9 cellular contexts compared by ENCODE assay signal in the genomic region with DNA sequence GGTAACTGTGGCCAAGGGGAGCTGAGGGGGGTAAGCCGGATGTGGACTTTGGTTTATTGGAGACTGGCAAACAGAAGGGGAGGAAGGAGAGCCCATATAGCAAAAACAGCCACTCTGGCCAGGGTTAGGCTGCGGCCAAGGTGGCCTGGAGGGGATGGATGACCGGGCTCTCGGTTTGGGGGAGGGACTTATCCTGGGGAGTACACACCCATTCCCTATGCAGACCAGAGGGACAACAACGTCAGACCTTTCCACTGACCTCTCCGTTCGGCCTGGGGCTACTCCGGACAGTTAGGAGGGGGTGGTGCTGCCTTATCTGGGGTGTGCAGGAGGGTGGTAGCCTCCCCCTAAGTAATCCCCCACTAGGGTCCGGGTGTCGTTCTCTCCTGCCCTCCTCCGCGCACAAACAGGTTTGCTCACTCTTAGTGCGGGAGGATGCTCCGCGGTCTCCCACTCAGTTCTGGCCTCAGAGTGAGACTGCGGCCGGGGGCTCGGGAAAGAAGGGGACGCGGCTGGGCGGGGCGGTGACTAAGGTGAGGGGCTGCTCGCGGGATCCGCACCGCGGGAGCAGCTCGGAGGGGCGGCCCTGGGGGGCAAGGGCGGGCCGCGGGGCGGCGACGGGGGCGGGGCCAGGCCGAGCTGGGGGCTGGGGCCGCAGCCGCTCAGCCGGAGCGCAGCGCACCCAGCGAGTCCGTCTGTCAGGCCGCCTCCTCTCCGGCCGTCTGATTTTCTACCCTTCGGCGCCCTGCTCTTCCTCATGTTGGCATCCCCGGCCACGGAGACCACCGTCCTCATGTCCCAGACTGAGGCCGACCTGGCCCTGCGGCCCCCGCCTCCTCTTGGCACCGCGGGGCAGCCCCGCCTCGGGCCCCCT.
DNase-seq lines count a peak whose midpoint lies in the region; ATAC-seq and TF ChIP-seq lines count a peak whose summit lies in the region.
"Had no signal": no experiment of that assay in that cellular context is flagged by ENCODE, and none has a peak within 500 bp of the region (broad histone marks: within the 10 kb centered on the region; RNA-seq: fewer than 3 reads in every experiment).

A gene (plus strand): TSS at position 669 of the 874 bp plus-strand sequence. CDS start 89 bp downstream, at position 758.

- H3K4me1 ChIP-seq in parathyroid adenoma: no peaks in the 10 kb centered on the region

- no peaks in the 10 kb centered on the region for H3K36me3 ChIP-seq in parathyroid adenoma (ENCODE audit: control insufficient read depth, insufficient read depth, low read length)

- H3K79me2 ChIP-seq in parathyroid adenoma: no peaks in the 10 kb centered on the region

- no peaks in the 10 kb centered on the region for H3K9me3 ChIP-seq in parathyroid adenoma (ENCODE audit: control insufficient read depth, low read length)

- peak; percentile 87 for DNase-seq in ELR (ENCODE audit: low read depth)
- DNase-seq in SW 1271 (lab: John Stamatoyannopoulos, UW): peak; percentile 47 to 56
- peak in 1 of 2 donors; percentile 63 for DNase-seq in foreskin fibroblast
- DNase-seq in amygdala (lab: John Stamatoyannopoulos, UW): no peak
- DNase-seq in NCI-H1417 treated with DMSO at 0.1 percent for 48 hours (lab: John Stamatoyannopoulos, UW): no peak

- TF ChIP-seq POLR2A in GM18505 (IDR thresholded peaks at IDR 0.05; ENCODE audit: borderline replicate concordance, extremely low read depth, insufficient read depth, insufficient read length): no peak

- no peak within 1 kb of the TSS for H3K27ac ChIP-seq in parathyroid adenoma
- H3K27ac ChIP-seq: HL-60 had no signal

- TF ChIP-seq CTCF in foreskin fibroblast (IDR thresholded peaks at IDR 0.05; ENCODE audit: low read depth, low read length) (no peak), parathyroid adenoma (IDR thresholded peaks at IDR 0.05) (no peak)

- peak within 1 kb of the TSS; percentile 60 for H2AFZ ChIP-seq in parathyroid adenoma

- H3K27me3 ChIP-seq in parathyroid adenoma (ENCODE audit: control insufficient read depth, insufficient read depth, low read length): peaks cover 1% of the 10 kb centered on the region

- no peak for ATAC-seq in GM18505 (IDR thresholded peaks at IDR 0.05; ENCODE audit: unreplicated experiment)
- ATAC-seq in GM21390 (IDR thresholded peaks at IDR 0.05; ENCODE audit: unreplicated experiment): no peak

- H3K4me3 ChIP-seq in foreskin fibroblast (ENCODE audit: low read depth in 1 of 2, low read length in 2 of 2) (peak within 1 kb of the TSS; percentile 56 to 82), parathyroid adenoma (ENCODE audit: low read depth, low read length) (no peak within 1 kb of the TSS)

- H3K9ac ChIP-seq in parathyroid adenoma: no peak within 1 kb of the TSS

- H3K4me2 ChIP-seq in parathyroid adenoma (ENCODE audit: low read length): no peak within 1 kb of the TSS

Comparison
In these comparisons a context has a peak if more than half of its experiments do, and no peak if none do; other contexts are left out.
1. DNase-seq: peak in ELR (single experiment) and SW 1271 (2 of 2); none in amygdala (0 of 56) and NCI-H1417 treated with DMSO at 0.1 percent for 48 hours (single experiment).